Comparison of ENCODE assay signal across 7 cellular contexts in genomic region chr20:37524859-37525708, GRCh38. TPM values are rescaled to one million over a fixed set of nuclear protein-coding genes. Genes with fewer than 3 reads are reported as not detected.
DNase-seq lines count a peak whose midpoint lies in the region; ATAC-seq, FAIRE-seq and TF ChIP-seq lines count a peak whose summit lies in the region.

No MANE protein-coding gene starts in this region.

- peaks cover 53% of the 10 kb centered on the region for H3K36me3 ChIP-seq in RWPE2 (ENCODE audit: low read depth)
- no peaks in the 10 kb centered on the region for H3K36me3 ChIP-seq in thyroid gland

- FAIRE-seq in GM12891 (lab: Jason Lieb, UNC): no peak

- 62 to 79% methylated on average over 6 of the region's 6 CpGs for WGBS in thyroid gland, 2 donors

- H3K27ac ChIP-seq in RWPE2 (ENCODE audit: poor library complexity, severe bottlenecking): peak overlapping the region; percentile 98
- no peak overlapping the region for H3K27ac ChIP-seq in thyroid gland

- H3K4me3 ChIP-seq in RWPE2 (ENCODE audit: severe bottlenecking) (no peak overlapping the region), fibroblast of mammary gland (ENCODE audit: control insufficient read depth, low read depth, low read length) (no peak overlapping the region), thyroid gland (replicated peaks in 1 of 3) (no peak overlapping the region)

- no peaks in the 10 kb centered on the region for H3K9me3 ChIP-seq in RWPE2 (ENCODE audit: severe bottlenecking)
- no peaks in the 10 kb centered on the region for H3K9me3 ChIP-seq in thyroid gland

- intact Hi-C loops in thyroid gland (cut with DNase I): no loop called here

- peaks cover 47% of the 10 kb centered on the region for H3K4me1 ChIP-seq in RWPE2 (ENCODE audit: insufficient read depth, poor library complexity, severe bottlenecking)
- H3K4me1 ChIP-seq in thyroid gland: peaks cover 22 to 33% of the 10 kb centered on the region in 2 donors

- ATAC-seq in RWPE2 (ENCODE audit: low read depth): peak; percentile 75

- no peaks in the 10 kb centered on the region for H3K27me3 ChIP-seq in RWPE2 (ENCODE audit: insufficient read depth, poor library complexity, severe bottlenecking)
- H3K27me3 ChIP-seq in thyroid gland: no peaks in the 10 kb centered on the region

- peak; percentile 35 for DNase-seq in H4 (ENCODE audit: low spot score)
- peak; percentile 100 for DNase-seq in RWPE2 (ENCODE audit: low spot score)
- DNase-seq in fibroblast of mammary gland (ENCODE audit: low read depth): peak; percentile 25
- DNase-seq in stimulated activated CD4-positive, alpha-beta T cell treated with anti-CD3 and anti-CD28 coated beads, Interleukin-4, amount 100 ng/mL, for 24 hours: peak; percentile 32
- DNase-seq in GM12891 (ENCODE audit: insufficient read length, low spot score): no peak
- no peak for DNase-seq in germinal center (ENCODE audit: low spot score)
- DNase-seq in thyroid gland: no peak

- TF ChIP-seq POLR2A in GM12891 (IDR thresholded peaks at IDR 0.05; ENCODE audit: low read depth, low read length): no peak
- no peak for TF ChIP-seq POLR2A in thyroid gland (IDR thresholded peaks at IDR 0.05)

- TF ChIP-seq CTCF in RWPE2 (IDR thresholded peaks at IDR 0.05; ENCODE audit: poor library complexity, severe bottlenecking) (no peak), fibroblast of mammary gland (conservative IDR thresholded peaks at IDR 0.05; ENCODE audit: control insufficient read depth, insufficient read depth, low read depth, low read length) (no peak), thyroid gland (IDR thresholded peaks at IDR 0.05) (no peak)

TF ChIP-seq in GM12891, 5 proteins besides CTCF, POLR2A, EP300 and RAD21:
- TF ChIP-seq PAX5 (IDR thresholded peaks at IDR 0.05; ENCODE audit: insufficient read depth, low read length, severe bottlenecking) (no peak), TAF1 (IDR thresholded peaks at IDR 0.05; ENCODE audit: low read depth, low read length) (no peak), POU2F2 (IDR thresholded peaks at IDR 0.05; ENCODE audit: low read depth, low read length) (no peak), POLR2AphosphoS5 (IDR thresholded peaks at IDR 0.05; ENCODE audit: low read depth, low read length) (no peak), SPI1 (IDR thresholded peaks at IDR 0.05; ENCODE audit: low read depth, low read length) (no peak)

RNA-seq across cellular contexts. Expression of gene BLCAP, which starts 2.6 kb away (rescaled TPM):
- total RNA-seq in H4 (2014; rRNA removed; shearing (Covaris generic)): 37.1 and 50.3 TPM in 2 replicates
- 27.5 TPM for polyA plus RNA-seq in GM12891 (2012; ENCODE audit: low read depth, missing spikeins)
- total RNA-seq in thyroid gland: 10 to 100 TPM; 56.6 to 80.3 (median 64.5) TPM

RNA-seq across cellular contexts. Expression of gene NNAT, which starts 4.0 kb away (rescaled TPM):
- total RNA-seq in H4 (2014; rRNA removed; shearing (Covaris generic)): not detected in 2 replicates
- 2.8 TPM for polyA plus RNA-seq in GM12891 (2012; ENCODE audit: low read depth, missing spikeins)
- total RNA-seq in thyroid gland: 1 to 10 TPM in 3 of 4 donors, under 1 TPM in 1; 0.45 to 4.9 (median 1.6) TPM

Comparison
In these comparisons a context has a peak if more than half of its experiments do, and no peak if none do; other contexts are left out.
1. DNase-seq: peak in H4 (single experiment), RWPE2 (single experiment), fibroblast of mammary gland (single experiment) and stimulated activated CD4-positive, alpha-beta T cell treated with anti-CD3 and anti-CD28 coated beads, Interleukin-4, amount 100 ng/mL, for 24 hours (single experiment); none in GM12891 (single experiment), germinal center (single experiment) and thyroid gland (0 of 2).